ENCODE assay signal across 7 cellular contexts in the genomic region with DNA sequence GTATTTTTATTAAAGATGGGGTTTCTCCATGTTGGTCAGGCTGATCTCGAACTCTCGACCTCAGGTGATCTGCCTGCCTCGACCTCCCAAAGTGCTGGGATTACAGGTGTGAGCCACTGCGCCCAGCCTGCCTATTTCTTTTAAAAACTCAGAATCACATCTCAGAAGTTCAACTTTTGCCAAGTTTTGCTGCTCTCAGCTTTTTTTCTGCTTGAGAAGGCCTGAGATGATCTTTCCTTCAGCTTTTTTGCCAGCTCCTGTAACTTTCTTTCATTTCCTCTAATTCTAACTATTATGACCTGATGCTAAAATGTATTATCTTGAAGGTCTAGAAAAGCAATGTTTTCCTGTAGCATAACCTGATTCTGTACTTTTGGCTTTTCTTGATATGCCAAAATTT.
"Had no signal": no experiment of that assay in that cellular context is flagged by ENCODE, and none has a peak within 500 bp of the region (broad histone marks: within the 10 kb centered on the region; RNA-seq: fewer than 3 reads in every experiment).

No MANE protein-coding gene starts in this region.

- FAIRE-seq: H1, H54, HTR-8/SVneo had no signal

- H2AFZ ChIP-seq: GM23338 had no signal

- DNase-seq: H9, HCEC 1CT, KBM-7 had no signal

- ATAC-seq: GM23338 had no signal

- H3K4me2 ChIP-seq: GM23338 had no signal

- H3K4me3 ChIP-seq: GM23338 had no signal
